ENCODE assay signal across 1 cellular context in genomic region chr18:22485808-22486244, GRCh38.
A peak's percentile ranks its signal among the peaks of the same experiment; 100 is the strongest.
TF ChIP-seq lines count a peak whose summit lies in the region.

No MANE protein-coding gene starts in this region.

TF ChIP-seq in HEK293, 187 proteins besides CTCF, POLR2A, EP300 and RAD21 (continued from another document):
- TF ChIP-seq ZNF692 (tag by site-specific recombination; IDR thresholded peaks at IDR 0.05), result 0 out of 2 replicates have a peak, but pooled peaks have one; percentile 31
- no peak for TF ChIP-seq YY1 (tag by site-specific recombination; IDR thresholded peaks at IDR 0.05)
- TF ChIP-seq ZNF677 (tag by site-specific recombination; IDR thresholded peaks at IDR 0.05), result no peak
- TF ChIP-seq ZNF76 (tag by site-specific recombination; IDR thresholded peaks at IDR 0.05; ENCODE audit: borderline replicate concordance, low read depth), result no peak
- no peak for TF ChIP-seq ZNF114 (tag by site-specific recombination; IDR thresholded peaks at IDR 0.05)
- no peak for TF ChIP-seq ZNF596 (tag by site-specific recombination; IDR thresholded peaks at IDR 0.05)
- no peak for TF ChIP-seq ZNF202 (tag by site-specific recombination; IDR thresholded peaks at IDR 0.05; ENCODE audit: borderline replicate concordance)
- TF ChIP-seq TRIM28 (IDR thresholded peaks at IDR 0.05; ENCODE audit: borderline replicate concordance, low read length), result peak; percentile 71
- peak; percentile 78; the same call in 1 of the 2 replicates for TF ChIP-seq GLIS1 (tag by site-specific recombination; IDR thresholded peaks at IDR 0.05)
- no peak for TF ChIP-seq MYNN (tag by site-specific recombination; IDR thresholded peaks at IDR 0.05; ENCODE audit: borderline replicate concordance)
- no peak for TF ChIP-seq ZNF473 (tag by site-specific recombination; IDR thresholded peaks at IDR 0.05)
- 0 out of 2 replicates have a peak, but pooled peaks have one; percentile 14 for TF ChIP-seq ZNF518A (tag by site-specific recombination; conservative IDR thresholded peaks at IDR 0.05; ENCODE audit: low read depth)
- no peak for TF ChIP-seq HOXD13 (CRISPR knock-in tag; IDR thresholded peaks at IDR 0.05; ENCODE audit: borderline replicate concordance)
- TF ChIP-seq ATF2 (tag by site-specific recombination; IDR thresholded peaks at IDR 0.05; ENCODE audit: low read depth), result no peak
- no peak for TF ChIP-seq ZNF449 (tag by site-specific recombination; IDR thresholded peaks at IDR 0.05)
- no peak for TF ChIP-seq ZNF837 (tag by site-specific recombination; IDR thresholded peaks at IDR 0.05)
- TF ChIP-seq ZNF140 (tag by site-specific recombination; IDR thresholded peaks at IDR 0.05), result no peak
- no peak for TF ChIP-seq ZNF521 (tag by site-specific recombination; IDR thresholded peaks at IDR 0.05)
- TF ChIP-seq ZNF416 (tag by site-specific recombination; IDR thresholded peaks at IDR 0.05), result no peak
- TF ChIP-seq ZNF558 (tag by site-specific recombination; IDR thresholded peaks at IDR 0.05), result no peak
- no peak for TF ChIP-seq ZNF664 (tag by site-specific recombination; IDR thresholded peaks at IDR 0.05)
- TF ChIP-seq ZNF335 (tag by site-specific recombination; conservative IDR thresholded peaks at IDR 0.05), result peak; percentile 33; the same call in 1 of the 2 replicates
- TF ChIP-seq MEIS1 (CRISPR knock-in tag; IDR thresholded peaks at IDR 0.05; ENCODE audit: borderline replicate concordance), result no peak
- TF ChIP-seq ZNF248 (tag by site-specific recombination; IDR thresholded peaks at IDR 0.05), result no peak
- TF ChIP-seq AEBP2 (tag by site-specific recombination; IDR thresholded peaks at IDR 0.05; ENCODE audit: borderline replicate concordance), result no peak
- TF ChIP-seq ZNF426 (tag by site-specific recombination; IDR thresholded peaks at IDR 0.05), result no peak
- no peak for TF ChIP-seq ZSCAN5A (tag by site-specific recombination; IDR thresholded peaks at IDR 0.05)
- no peak for TF ChIP-seq ZNF830 (tag by site-specific recombination; IDR thresholded peaks at IDR 0.05; ENCODE audit: low read depth)
- TF ChIP-seq ZBTB48 (tag by site-specific recombination; IDR thresholded peaks at IDR 0.05), result peak; percentile 37; the same call in 1 of the 2 replicates
- no peak for TF ChIP-seq ZNF24 (tag by site-specific recombination; IDR thresholded peaks at IDR 0.05)
- no peak for TF ChIP-seq PRDM1 (tag by site-specific recombination; IDR thresholded peaks at IDR 0.05)
- TF ChIP-seq ZBTB6 (tag by site-specific recombination; IDR thresholded peaks at IDR 0.05), result no peak
- TF ChIP-seq ZNF610 (tag by site-specific recombination; IDR thresholded peaks at IDR 0.05; ENCODE audit: borderline replicate concordance), result no peak
- no peak for TF ChIP-seq ZNF513 (tag by site-specific recombination; IDR thresholded peaks at IDR 0.05)
TF ChIP-seq in HEK293: peak in this region for 6.
